9 cellular contexts compared by ENCODE assay signal in the genomic region with DNA sequence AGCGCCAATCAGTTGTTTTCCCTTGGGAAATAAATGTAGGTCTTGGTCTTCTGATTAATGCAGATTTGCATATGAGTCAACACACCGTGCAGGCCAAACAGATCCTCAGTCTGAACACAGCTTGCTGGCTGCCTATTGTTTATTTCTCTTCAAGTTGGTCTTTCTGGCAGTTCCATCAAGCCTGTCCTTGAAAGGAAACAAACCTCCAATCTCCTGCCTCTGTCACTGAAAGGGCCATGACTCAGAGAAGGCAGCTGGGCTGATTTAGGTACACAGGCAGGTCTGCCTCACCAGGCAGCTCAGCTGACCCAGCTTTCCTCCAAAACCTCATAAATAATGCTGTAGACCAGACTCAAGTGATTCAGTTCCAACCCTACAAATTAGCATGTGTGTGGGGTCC.
A peak's percentile ranks its signal among the peaks of the same experiment; 100 is the strongest.
DNase-seq lines count a peak whose midpoint lies in the region; ATAC-seq, FAIRE-seq and TF ChIP-seq lines count a peak whose summit lies in the region.
"Had no signal": no experiment of that assay in that cellular context is flagged by ENCODE, and none has a peak within 500 bp of the region (broad histone marks: within the 10 kb centered on the region; RNA-seq: fewer than 3 reads in every experiment).

No MANE protein-coding gene starts in this region.

- H3K4me3 ChIP-seq in mucosa of descending colon (no peak overlapping the region), kidney (ENCODE audit: low read length in 2 of 2) (no peak overlapping the region)

- no peaks in the 10 kb centered on the region for H3K4me1 ChIP-seq in mucosa of descending colon (ENCODE audit: low read depth)
- H3K4me1 ChIP-seq in kidney (ENCODE audit: control insufficient read depth in 1 of 2, insufficient read depth in 1 of 2, low read depth in 1 of 2, low read length in 2 of 2): no peaks in the 10 kb centered on the region

- no peaks in the 10 kb centered on the region for H3K36me3 ChIP-seq in mucosa of descending colon (ENCODE audit: low read depth)
- peaks cover 8 to 20% of the 10 kb centered on the region in 2 donors for H3K36me3 ChIP-seq in kidney (ENCODE audit: control insufficient read depth in 1 of 2, insufficient read depth in 2 of 2, low read length in 2 of 2)

- intact Hi-C loops in mucosa of descending colon (cut with DNase I, micrococcal nuclease) (no loop called here), kidney (cut with DNase I) (no loop called here)

- ATAC-seq in mucosa of descending colon: peak; percentile 79
- ATAC-seq: T-helper 17 cell had no signal

- no peaks in the 10 kb centered on the region for H3K9me3 ChIP-seq in mucosa of descending colon
- H3K9me3 ChIP-seq in kidney (ENCODE audit: control insufficient read depth in 1 of 2, low read length in 2 of 2): no peaks in the 10 kb centered on the region

- no peak overlapping the region for H3K27ac ChIP-seq in kidney (ENCODE audit: low read depth in 2 of 2, low read length in 2 of 2)

- H3K9ac ChIP-seq in kidney (ENCODE audit: low read length in 2 of 2): no peak overlapping the region

- no peak for TF ChIP-seq CTCF in mucosa of descending colon (IDR thresholded peaks at IDR 0.05)
- no peak for TF ChIP-seq CTCF in kidney (IDR thresholded peaks at IDR 0.05; ENCODE audit: borderline replicate concordance, extremely low read depth, insufficient read depth)

- FAIRE-seq in kidney (lab: Jason Lieb, UNC): no peak
- no peak for FAIRE-seq in GM19239 (lab: Jason Lieb, UNC)

- DNase-seq in DMS153 (lab: John Stamatoyannopoulos, UW) (peak; percentile 81), HS-27A (ENCODE audit: low read depth) (peak; percentile 40), amniotic epithelial cell (ENCODE audit: low read depth) (peak; percentile 100), mucosa of descending colon (no peak), kidney (no peak), GDM1 (lab: John Stamatoyannopoulos, UW) (no peak), activated T-cell treated with anti-CD3 and anti-CD28 coated beads for 4 hours (no peak), GM19239 (ENCODE audit: insufficient read length, low spot score) (no peak)
- DNase-seq: T-helper 17 cell had no signal

Comparison
In these comparisons a context has a peak if more than half of its experiments do, and no peak if none do; other contexts are left out.
1. DNase-seq: peak in DMS153 (single experiment), HS-27A (single experiment) and amniotic epithelial cell (single experiment); none in mucosa of descending colon (0 of 3), kidney (single experiment), GDM1 (single experiment), activated T-cell treated with anti-CD3 and anti-CD28 coated beads for 4 hours (single experiment) and GM19239 (single experiment).